10 cellular contexts compared by ENCODE assay signal in the genomic region with DNA sequence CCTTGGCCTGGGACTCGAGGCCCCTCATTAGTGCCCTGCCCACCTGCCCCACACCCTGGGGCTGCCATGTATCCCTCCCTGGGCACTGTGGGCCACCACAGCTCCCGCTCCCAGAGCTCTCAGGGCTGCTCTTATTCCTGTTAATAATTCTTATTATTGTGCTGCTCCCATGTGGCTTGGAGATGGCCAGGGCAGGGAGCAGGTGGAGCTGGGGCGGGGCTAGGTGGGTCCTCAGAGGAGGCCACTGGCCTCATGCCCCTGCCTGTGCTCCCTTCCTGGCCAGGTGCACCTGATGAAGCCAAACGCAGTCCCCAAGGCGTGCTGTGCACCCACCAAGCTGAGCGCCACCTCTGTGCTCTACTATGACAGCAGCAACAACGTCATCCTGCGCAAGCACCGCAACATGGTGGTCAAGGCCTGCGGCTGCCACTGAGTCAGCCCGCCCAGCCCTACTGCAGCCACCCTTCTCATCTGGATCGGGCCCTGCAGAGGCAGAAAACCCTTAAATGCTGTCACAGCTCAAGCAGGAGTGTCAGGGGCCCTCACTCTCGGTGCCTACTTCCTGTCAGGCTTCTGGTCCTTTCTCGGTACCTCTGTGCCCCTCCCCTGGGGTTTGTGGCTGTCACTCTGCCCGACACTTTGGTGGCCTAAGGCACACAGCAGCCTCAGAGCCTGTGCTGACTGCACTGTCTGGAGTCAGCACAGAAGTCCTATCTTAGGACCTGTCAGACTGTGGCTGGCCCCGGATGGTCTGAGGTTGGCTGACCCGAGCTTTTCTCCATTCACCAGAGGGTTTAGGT. TPM values are rescaled to one million over a fixed set of nuclear protein-coding genes. Genes with fewer than 3 reads are reported as not detected.
A peak's percentile ranks its signal among the peaks of the same experiment; 100 is the strongest.
DNase-seq lines count a peak whose midpoint lies in the region; ATAC-seq, FAIRE-seq and TF ChIP-seq lines count a peak whose summit lies in the region.
"Had no signal": no experiment of that assay in that cellular context is flagged by ENCODE, and none has a peak within 500 bp of the region (broad histone marks: within the 10 kb centered on the region; RNA-seq: fewer than 3 reads in every experiment).

No MANE protein-coding gene starts in this region.

- ATAC-seq in GM21367 (IDR thresholded peaks at IDR 0.05; ENCODE audit: unreplicated experiment) = peak; percentile 76
- peak; percentile 87 for ATAC-seq in HG03565 (IDR thresholded peaks at IDR 0.05; ENCODE audit: unreplicated experiment)

- TF ChIP-seq CTCF in endothelial cell (IDR thresholded peaks at IDR 0.05; ENCODE audit: unreplicated experiment) (no peak), glutamatergic neuron (IDR thresholded peaks at IDR 0.05; ENCODE audit: partially characterized antibody, unreplicated experiment) (no peak), adrenal gland (IDR thresholded peaks at IDR 0.05) (no peak)

- H3K36me3 ChIP-seq in adrenal gland (replicated peaks in 1 of 2) = peaks cover 0 to 37% of the 10 kb centered on the region in 2 donors

- TF ChIP-seq POLR2A in GM12892 (IDR thresholded peaks at IDR 0.05; ENCODE audit: low read depth, low read length) (no peak), adrenal gland (IDR thresholded peaks at IDR 0.05) (no peak)

- H3K27me3 ChIP-seq in adrenal gland = no peaks in the 10 kb centered on the region

- H3K4me1 ChIP-seq in adrenal gland (replicated peaks in 1 of 2) = no peaks in the 10 kb centered on the region

- H3K4me3 Mint-ChIP-seq in endothelial cell (ENCODE audit: unreplicated experiment) (no peak overlapping the region), glutamatergic neuron (ENCODE audit: unreplicated experiment) (no peak overlapping the region)
- H3K4me3 Mint-ChIP-seq: brain had no signal

- intact Hi-C loops in adrenal gland (cut with DNase I) = no loop called here

- H3K27me3 Mint-ChIP-seq in endothelial cell (ENCODE audit: unreplicated experiment) = peaks cover 3% of the 10 kb centered on the region
- H3K27me3 Mint-ChIP-seq in glutamatergic neuron (ENCODE audit: unreplicated experiment) = peaks cover 3% of the 10 kb centered on the region
- H3K27me3 Mint-ChIP-seq: brain had no signal

- peak; percentile 96 for FAIRE-seq in GM12892 (lab: Jason Lieb, UNC)

- no peaks in the 10 kb centered on the region for H3K9me3 Mint-ChIP-seq in endothelial cell (ENCODE audit: unreplicated experiment)
- H3K9me3 Mint-ChIP-seq in glutamatergic neuron (ENCODE audit: unreplicated experiment) = peaks cover 3% of the 10 kb centered on the region
- H3K9me3 Mint-ChIP-seq: brain had no signal

- H3K36me3 Mint-ChIP-seq in endothelial cell (ENCODE audit: low read depth, unreplicated experiment) = peaks cover 14% of the 10 kb centered on the region
- no peaks in the 10 kb centered on the region for H3K36me3 Mint-ChIP-seq in glutamatergic neuron (ENCODE audit: unreplicated experiment)

- H3K27ac Mint-ChIP-seq in endothelial cell (ENCODE audit: unreplicated experiment) (peak overlapping the region; percentile 9), glutamatergic neuron (ENCODE audit: unreplicated experiment) (no peak overlapping the region)
- H3K27ac Mint-ChIP-seq: brain had no signal

- H3K4me1 Mint-ChIP-seq in endothelial cell (ENCODE audit: unreplicated experiment) (no peaks in the 10 kb centered on the region), glutamatergic neuron (ENCODE audit: low read depth, unreplicated experiment) (peaks cover 4% of the 10 kb centered on the region)
- H3K4me1 Mint-ChIP-seq: brain had no signal

- DNase-seq in GM12892 (ENCODE audit: insufficient read length) = peak; percentile 76
- no peak for DNase-seq in endothelial cell (ENCODE audit: low spot score)
- DNase-seq in glutamatergic neuron = no peak
- DNase-seq in NCI-H748 treated with DMSO at 0.1 percent for 48 hours (lab: John Stamatoyannopoulos, UW) = no peak
- DNase-seq in adrenal gland = no peak
- DNase-seq in NCI-H2029 treated with DMSO at 0.1 percent for 48 hours (lab: John Stamatoyannopoulos, UW) = no peak

- no peak overlapping the region for H3K27ac ChIP-seq in adrenal gland

- no peaks in the 10 kb centered on the region for H3K9me3 ChIP-seq in adrenal gland (replicated peaks in 1 of 3)

- H3K4me3 ChIP-seq in adrenal gland = no peak overlapping the region

- WGBS in adrenal gland, 4 donors = 88 to 97% (median 92%) methylated on average over 3 to 17 of the region's 17 CpGs

RNA-seq across cellular contexts. Expression of a gene that starts 34.1 kb away (rescaled TPM):
- polyA plus RNA-seq in GM12892 (2012; ENCODE audit: missing spikeins) = 0.19 TPM
- not detected for total RNA-seq in endothelial cell (ENCODE audit: unreplicated experiment)
- 0.37 TPM for total RNA-seq in glutamatergic neuron (ENCODE audit: unreplicated experiment)
- 1 to 10 TPM in 4 of 8 donors, under 1 TPM in 4; 0.18 to 1.7 (median 0.81) TPM for total RNA-seq in adrenal gland
- under 1 TPM in 2 of 3 donors, not detected in 1; 0.09 to 0.24 TPM for polyA plus RNA-seq in adrenal gland
- polyA plus RNA-seq: neural cell had no signal

RNA-seq across cellular contexts. Expression of a gene that starts 51.0 kb away (rescaled TPM):
- 270 TPM for polyA plus RNA-seq in GM12892 (2012; ENCODE audit: missing spikeins)
- total RNA-seq in endothelial cell (ENCODE audit: unreplicated experiment) = 254 TPM
- 131 TPM for total RNA-seq in glutamatergic neuron (ENCODE audit: unreplicated experiment)
- total RNA-seq in adrenal gland = 100 to 1,000 TPM; 108 to 354 (median 200) TPM
- polyA plus RNA-seq in adrenal gland = 100 to 1,000 TPM; 285 to 347 (median 290) TPM
